In genomic region chr5:3006961-3007551, GRCh38 we compare ENCODE assay signal across 22 cellular contexts.
DNase-seq lines count a peak whose midpoint lies in the region; ATAC-seq and TF ChIP-seq lines count a peak whose summit lies in the region.
"Had no signal": no experiment of that assay in that cellular context is flagged by ENCODE, and none has a peak within 500 bp of the region (broad histone marks: within the 10 kb centered on the region; RNA-seq: fewer than 3 reads in every experiment).

No MANE protein-coding gene starts in this region.

- no peak overlapping the region for H3K9ac ChIP-seq in endodermal cell (ENCODE audit: extremely low read depth, low read length, poor library complexity, severe bottlenecking)
- H3K9ac ChIP-seq: GM23248 had no signal

- H3K36me3 ChIP-seq in endodermal cell (ENCODE audit: control insufficient read depth, insufficient read depth, low read length) (no peaks in the 10 kb centered on the region), vagina (no peaks in the 10 kb centered on the region)
- H3K36me3 ChIP-seq: BE2C had no signal

- H3K36me3 Mint-ChIP-seq in endodermal cell (ENCODE audit: low read depth) (no peaks in the 10 kb centered on the region), osteocyte (ENCODE audit: unreplicated experiment) (no peaks in the 10 kb centered on the region)
- H3K36me3 Mint-ChIP-seq in activated T-cell treated with anti-CD3 and anti-CD28 coated beads, Interleukin-2, amount 50 U/mL, for 72 hours (ENCODE audit: insufficient read depth in 2 of 2), result no peaks in the 10 kb centered on the region
- H3K36me3 Mint-ChIP-seq: CD4-positive, CD25-positive, alpha-beta regulatory T cell; CD8-positive, alpha-beta memory T cell had no signal

- H3K9me3 ChIP-seq in endodermal cell (ENCODE audit: control insufficient read depth, low read length) (peaks cover under 1% of the 10 kb centered on the region), vagina (no peaks in the 10 kb centered on the region)
- H3K9me3 ChIP-seq: BE2C had no signal

- H3K9me3 Mint-ChIP-seq in endodermal cell (peaks cover 4% of the 10 kb centered on the region), osteocyte (ENCODE audit: unreplicated experiment) (peaks cover 40% of the 10 kb centered on the region)
- H3K9me3 Mint-ChIP-seq in activated T-cell treated with anti-CD3 and anti-CD28 coated beads, Interleukin-2, amount 50 U/mL, for 72 hours, result no peaks in the 10 kb centered on the region

- H3K4me3 Mint-ChIP-seq in endodermal cell (no peak overlapping the region), osteocyte (ENCODE audit: unreplicated experiment) (no peak overlapping the region)
- H3K4me3 Mint-ChIP-seq in activated T-cell treated with anti-CD3 and anti-CD28 coated beads, Interleukin-2, amount 50 U/mL, for 72 hours, result no peak overlapping the region
- H3K4me3 Mint-ChIP-seq: CD4-positive, CD25-positive, alpha-beta regulatory T cell; CD8-positive, alpha-beta memory T cell; IgD-negative memory B cell had no signal

- H3K27ac Mint-ChIP-seq in endodermal cell (no peak overlapping the region), osteocyte (ENCODE audit: unreplicated experiment) (no peak overlapping the region)
- no peak overlapping the region for H3K27ac Mint-ChIP-seq in activated T-cell treated with anti-CD3 and anti-CD28 coated beads, Interleukin-2, amount 50 U/mL, for 72 hours
- H3K27ac Mint-ChIP-seq: CD4-positive, CD25-positive, alpha-beta regulatory T cell; CD8-positive, alpha-beta memory T cell; IgD-negative memory B cell had no signal

- H3K4me3 ChIP-seq in coronary artery (no peak overlapping the region), endodermal cell (ENCODE audit: low read length) (no peak overlapping the region), vagina (no peak overlapping the region)
- H3K4me3 ChIP-seq: GM12878, GM23248 had no signal

- H3K27me3 ChIP-seq in endodermal cell (ENCODE audit: control insufficient read depth, insufficient read depth, low read length, poor library complexity, severe bottlenecking), result no peaks in the 10 kb centered on the region
- H3K27me3 ChIP-seq in vagina, result no peaks in the 10 kb centered on the region
- H3K27me3 ChIP-seq: BE2C had no signal

- H3K4me1 Mint-ChIP-seq in endodermal cell, result no peaks in the 10 kb centered on the region
- no peaks in the 10 kb centered on the region for H3K4me1 Mint-ChIP-seq in osteocyte (ENCODE audit: unreplicated experiment)
- H3K4me1 Mint-ChIP-seq in activated T-cell treated with anti-CD3 and anti-CD28 coated beads, Interleukin-2, amount 50 U/mL, for 72 hours (ENCODE audit: low read depth), result no peaks in the 10 kb centered on the region
- H3K4me1 Mint-ChIP-seq: CD4-positive, CD25-positive, alpha-beta regulatory T cell; CD8-positive, alpha-beta memory T cell; IgD-negative memory B cell had no signal

- H3K27me3 Mint-ChIP-seq in endodermal cell (ENCODE audit: insufficient read depth), result peaks cover 5% of the 10 kb centered on the region
- no peaks in the 10 kb centered on the region for H3K27me3 Mint-ChIP-seq in osteocyte (ENCODE audit: unreplicated experiment)
- no peaks in the 10 kb centered on the region for H3K27me3 Mint-ChIP-seq in activated T-cell treated with anti-CD3 and anti-CD28 coated beads, Interleukin-2, amount 50 U/mL, for 72 hours (ENCODE audit: low read depth)
- H3K27me3 Mint-ChIP-seq: CD4-positive, CD25-positive, alpha-beta regulatory T cell; CD8-positive, alpha-beta memory T cell; IgD-negative memory B cell had no signal

- no peaks in the 10 kb centered on the region for H3K4me1 ChIP-seq in endodermal cell (ENCODE audit: control insufficient read depth, insufficient read depth, low read length)
- no peaks in the 10 kb centered on the region for H3K4me1 ChIP-seq in vagina
- H3K4me1 ChIP-seq: BE2C had no signal

- intact Hi-C loops in vagina (cut with DNase I), result no loop called here

- 84 to 86% methylated on average over 7 to 11 of the region's 11 CpGs for WGBS in endodermal cell (ENCODE audit: insufficient coverage in 1 of 2, insufficient read length in 1 of 2), 2 experiments

- peak; percentile 31 for DNase-seq in coronary artery (ENCODE audit: low spot score)
- DNase-seq in endodermal cell, result peak; percentile 26
- DNase-seq in osteocyte (ENCODE audit: extremely low spot score, unreplicated experiment), result peak; percentile 76
- peak; percentile 61 to 69 for DNase-seq in vagina (ENCODE audit: extremely low spot score in 2 of 2)
- DNase-seq in activated T-cell treated with anti-CD3 and anti-CD28 coated beads, Interleukin-2, amount 50 U/mL, for 72 hours, result no peak
- DNase-seq in activated T-cell treated with anti-CD3 and anti-CD28 coated beads, Interleukin-2, amount 50 U/mL, for 48 hours, result no peak
- DNase-seq: ACHN; BE2C; C1 segment of cervical spinal cord; CD4-positive, CD25-positive, alpha-beta regulatory T cell; CD8-positive, alpha-beta memory T cell; COR-L47; DMS 273 treated with DMSO at 0.1 percent for 48 hours; DMS53; DND-41; EL; GM23248; HCEC 1CT had no signal

- TF ChIP-seq CTCF in coronary artery (IDR thresholded peaks at IDR 0.05) (no peak), endodermal cell (conservative IDR thresholded peaks at IDR 0.05) (no peak), osteocyte (IDR thresholded peaks at IDR 0.05) (no peak), vagina (IDR thresholded peaks at IDR 0.05) (no peak)

- TF ChIP-seq POLR2A in vagina (IDR thresholded peaks at IDR 0.05), result no peak

- no peak for ATAC-seq in activated T-cell treated with anti-CD3 and anti-CD28 coated beads, Interleukin-2, amount 50 U/mL, for 72 hours (replicated peaks in 1 of 2)
- no peak for ATAC-seq in HG03280 (IDR thresholded peaks at IDR 0.05; ENCODE audit: unreplicated experiment)
- ATAC-seq: GM12878, HepG2 had no signal

- H3K27ac ChIP-seq in coronary artery (no peak overlapping the region), endodermal cell (ENCODE audit: low read depth, low read length) (no peak overlapping the region), vagina (no peak overlapping the region)
- H3K27ac ChIP-seq: GM23248 had no signal

Comparison
In these comparisons a context has a peak if more than half of its experiments do, and no peak if none do; other contexts are left out.
1. DNase-seq: peak in coronary artery (single experiment), endodermal cell (single experiment), osteocyte (single experiment) and vagina (2 of 2); none in activated T-cell treated with anti-CD3 and anti-CD28 coated beads, Interleukin-2, amount 50 U/mL, for 72 hours (0 of 2) and activated T-cell treated with anti-CD3 and anti-CD28 coated beads, Interleukin-2, amount 50 U/mL, for 48 hours (0 of 2).